10 cellular contexts compared by ENCODE assay signal in the genomic region with DNA sequence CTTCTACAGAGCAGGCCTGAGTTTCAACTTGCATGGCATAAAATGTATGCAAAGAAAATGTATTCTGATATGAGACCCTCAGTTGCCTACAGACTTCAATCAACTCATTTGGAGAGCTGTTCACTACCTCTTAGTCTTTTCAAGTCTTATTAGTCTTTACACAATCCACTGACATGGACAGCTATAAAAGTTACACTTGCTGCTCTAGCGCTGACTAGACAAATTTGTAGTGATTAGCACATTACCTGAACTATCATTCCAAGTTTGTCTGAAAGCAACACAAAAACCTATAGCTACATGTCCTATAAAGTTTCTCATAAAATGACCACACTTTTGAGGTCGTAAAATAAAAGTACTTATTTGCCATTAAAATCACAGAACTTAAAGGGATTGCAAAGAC.
"Had no signal": no experiment of that assay in that cellular context is flagged by ENCODE, and none has a peak within 500 bp of the region (broad histone marks: within the 10 kb centered on the region; RNA-seq: fewer than 3 reads in every experiment).

No MANE protein-coding gene starts in this region.

- H2AFZ ChIP-seq: neural progenitor cell had no signal

- ATAC-seq: activated naive CD8-positive, alpha-beta T cell treated with anti-CD3 and anti-CD28 coated beads, Interleukin-2, amount 50 U/mL, for 24 hours; activated T-helper 17 cell treated with anti-CD3 and anti-CD28 coated beads, Interleukin-2, amount 50 U/mL, for 72 hours had no signal

- H3K9ac ChIP-seq: neural progenitor cell had no signal

- H3K27ac ChIP-seq: neural progenitor cell had no signal

- H3K36me3 ChIP-seq: neural progenitor cell had no signal

- H3K4me2 ChIP-seq: neural progenitor cell had no signal

- DNase-seq: activated CD4-positive, CD25-positive, alpha-beta regulatory T cell treated with anti-CD3 and anti-CD28 coated beads, Interleukin-2, amount 50 U/mL, for 72 hours; activated naive CD4-positive, alpha-beta T cell treated with Interleukin-2 at 50 U/mL for 16 hours; activated naive CD8-positive, alpha-beta T cell treated with anti-CD3 and anti-CD28 coated beads, Interleukin-2, amount 50 U/mL, for 24 hours; erythroblast; stimulated activated CD4-positive, alpha-beta T cell treated with anti-CD3 and anti-CD28 coated beads, Interleukin-12 subunit alpha, Interleukin-12 subunit beta, amount 100 ng/mL, for 4 hours; stimulated activated CD4-positive, alpha-beta T cell treated with anti-CD3 and anti-CD28 coated beads, Interleukin-2, amount 100 ng/mL, for 24 hours; T-helper 1 cell had no signal

- H3K27me3 ChIP-seq: neural progenitor cell had no signal

- H3K4me3 ChIP-seq: lung, neural progenitor cell had no signal
